13 cellular contexts compared by ENCODE assay signal in genomic region chr9:93676310-93677054, GRCh38.
DNase-seq lines count a peak whose midpoint lies in the region; ATAC-seq and TF ChIP-seq lines count a peak whose summit lies in the region.
"Had no signal": no experiment of that assay in that cellular context is flagged by ENCODE, and none has a peak within 500 bp of the region (broad histone marks: within the 10 kb centered on the region; RNA-seq: fewer than 3 reads in every experiment).

No MANE protein-coding gene starts in this region.

- no peak overlapping the region for H3K27ac ChIP-seq in dorsolateral prefrontal cortex
- no peak overlapping the region for H3K27ac ChIP-seq in lower lobe of right lung
- no peak overlapping the region for H3K27ac ChIP-seq in upper lobe of right lung

- DNase-seq in activated effector memory CD4-positive, alpha-beta T cell treated with anti-CD3 and anti-CD28 coated beads, Interleukin-2, amount 50 U/mL, for 16 hours, result peak; percentile 58
- no peak for DNase-seq in activated effector memory CD4-positive, alpha-beta T cell treated with Interleukin-2 at 50 U/mL for 16 hours
- DNase-seq in dorsolateral prefrontal cortex (peak in 9 of 10 donors; percentile 2 to 42 (median 21)), lower lobe of right lung (peak; percentile 37), upper lobe of right lung (peak; percentile 62), medulla oblongata (ENCODE audit: extremely low spot score) (no peak), anterior cingulate cortex (lab: John Stamatoyannopoulos, UW) (no peak), SKM-1 (lab: John Stamatoyannopoulos, UW; ENCODE audit: unreplicated experiment) (no peak)
- DNase-seq: IMR-90; kidney glomerular epithelial cell; NCI-H1417; NCI-H510A treated with DMSO at 0.1 percent for 48 hours; stimulated activated naive CD4-positive, alpha-beta T cell treated with Interleukin-2 at 50 U/mL for 16 hours had no signal

- TF ChIP-seq CTCF in dorsolateral prefrontal cortex (IDR thresholded peaks at IDR 0.05 in 54 of 56, conservative IDR thresholded peaks at IDR 0.05 in 2 of 56; ENCODE audit: low read depth in 1 of 56, partially characterized antibody in 56 of 56), result no peak
- TF ChIP-seq CTCF in lower lobe of right lung (IDR thresholded peaks at IDR 0.05), result no peak
- no peak for TF ChIP-seq CTCF in upper lobe of right lung (IDR thresholded peaks at IDR 0.05)

- H3K4me3 ChIP-seq in dorsolateral prefrontal cortex (no peak overlapping the region), lower lobe of right lung (no peak overlapping the region), upper lobe of right lung (no peak overlapping the region)

- ATAC-seq in lower lobe of right lung (no peak), upper lobe of right lung (no peak)

- H3K4me1 ChIP-seq in lower lobe of right lung (no peaks in the 10 kb centered on the region), upper lobe of right lung (no peaks in the 10 kb centered on the region)

- intact Hi-C loops in dorsolateral prefrontal cortex (cut with DNase I), result no loop called here
- intact Hi-C loops in lower lobe of right lung (cut with DNase I), result no loop called here
- intact Hi-C loops in upper lobe of right lung (cut with DNase I), result no loop called here

- H3K9me3 ChIP-seq in lower lobe of right lung, result no peaks in the 10 kb centered on the region
- no peaks in the 10 kb centered on the region for H3K9me3 ChIP-seq in upper lobe of right lung

- H3K27me3 ChIP-seq in dorsolateral prefrontal cortex (no peaks in the 10 kb centered on the region), lower lobe of right lung (ENCODE audit: low read depth) (no peaks in the 10 kb centered on the region), upper lobe of right lung (no peaks in the 10 kb centered on the region)

- H3K36me3 ChIP-seq in lower lobe of right lung (peaks cover 42% of the 10 kb centered on the region), upper lobe of right lung (peaks cover 43% of the 10 kb centered on the region)

Comparison
In these comparisons a context has a peak if more than half of its experiments do, and no peak if none do; other contexts are left out.
1. DNase-seq: peak in activated effector memory CD4-positive, alpha-beta T cell treated with anti-CD3 and anti-CD28 coated beads, Interleukin-2, amount 50 U/mL, for 16 hours (single experiment), dorsolateral prefrontal cortex (9 of 10), lower lobe of right lung (single experiment) and upper lobe of right lung (single experiment); none in activated effector memory CD4-positive, alpha-beta T cell treated with Interleukin-2 at 50 U/mL for 16 hours (single experiment), medulla oblongata (single experiment), anterior cingulate cortex (0 of 58) and SKM-1 (single experiment).